ENCODE assay signal across 19 cellular contexts in the genomic region with DNA sequence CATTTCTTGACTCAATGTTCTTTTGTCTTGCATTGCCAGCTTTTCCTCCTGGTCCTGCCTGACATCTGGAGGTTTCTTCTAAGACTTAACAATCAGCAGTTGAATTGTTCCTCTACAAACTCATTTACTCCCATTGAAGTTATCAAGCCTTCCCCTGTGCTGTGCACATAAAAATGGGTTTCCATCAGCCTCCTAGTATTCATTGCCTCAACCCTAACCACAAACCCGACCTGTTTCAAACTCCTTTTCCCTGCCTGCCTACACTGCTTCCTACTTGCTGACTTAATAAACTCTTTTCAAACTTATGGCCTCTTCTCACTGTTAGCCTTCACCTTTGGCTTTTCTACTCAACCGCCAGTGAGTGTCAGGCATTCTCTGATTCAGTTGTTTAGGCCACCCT. TPM values are rescaled to one million over a fixed set of nuclear protein-coding genes. Genes with fewer than 3 reads are reported as not detected.
DNase-seq lines count a peak whose midpoint lies in the region; ATAC-seq, FAIRE-seq and TF ChIP-seq lines count a peak whose summit lies in the region.
"Had no signal": no experiment of that assay in that cellular context is flagged by ENCODE, and none has a peak within 500 bp of the region (broad histone marks: within the 10 kb centered on the region; RNA-seq: fewer than 3 reads in every experiment).

No MANE protein-coding gene starts in this region.

- no peak overlapping the region for H3K27ac Mint-ChIP-seq in activated CD4-positive, alpha-beta T cell treated with anti-CD3 and anti-CD28 coated beads for 36 hours
- H3K27ac Mint-ChIP-seq: CD14-positive monocyte; CD4-positive, alpha-beta memory T cell; GM23338 had no signal

- TF ChIP-seq CTCF in Loucy (conservative IDR thresholded peaks at IDR 0.05; ENCODE audit: low read length) (no peak), K562 (IDR thresholded peaks at IDR 0.05 in 2 of 3, conservative IDR thresholded peaks at IDR 0.05 in 1 of 3; ENCODE audit: insufficient read depth in 2 of 3, low read depth in 1 of 3, low read length in 3 of 3) (no peak)

- H3K4me1 ChIP-seq in Loucy (ENCODE audit: insufficient read depth, low read length, poor library complexity, severe bottlenecking) = peaks cover 94% of the 10 kb centered on the region
- no peaks in the 10 kb centered on the region; a peak in 1 of 5 replicates for H3K4me1 ChIP-seq in K562 (replicated peaks in 1 of 2; ENCODE audit: control insufficient read depth in 2 of 2, insufficient read depth in 2 of 2, low read length in 2 of 2)
- H3K4me1 ChIP-seq: BLaER1 had no signal

- H2AFZ ChIP-seq in Loucy (ENCODE audit: low read length) = no peak overlapping the region
- H2AFZ ChIP-seq in K562 (ENCODE audit: low read depth, low read length) = peak overlapping the region; percentile 14; the same call in 1 of the 2 replicates
- H2AFZ ChIP-seq: GM23338 had no signal

- DNase-seq in activated CD4-positive, alpha-beta T cell treated with anti-CD3 and anti-CD28 coated beads for 36 hours = no peak
- DNase-seq in activated CD4-positive, alpha-beta T cell treated with anti-CD3 and anti-CD28 coated beads, Interleukin-2, amount 50 U/mL, for 1 hour = no peak
- DNase-seq in GM19239 (ENCODE audit: insufficient read length, low spot score) (no peak), K562 (ENCODE audit: extremely low read depth in 1 of 4, low spot score in 3 of 4) (no peak), T1000 (lab: John Stamatoyannopoulos, UW) (no peak)
- DNase-seq: 8988T; CD4-positive, alpha-beta memory T cell; DMS153; DMS79; GF-D8; HCEC 1CT had no signal

- H3K27ac ChIP-seq in K562 (ENCODE audit: extremely low read depth, low read depth, low read length) = no peak overlapping the region
- H3K27ac ChIP-seq: BLaER1, HL-60 had no signal

- H3K4me3 Mint-ChIP-seq in activated CD4-positive, alpha-beta T cell treated with anti-CD3 and anti-CD28 coated beads for 36 hours = no peak overlapping the region
- H3K4me3 Mint-ChIP-seq: CD14-positive monocyte; CD4-positive, alpha-beta memory T cell; GM23338 had no signal

- no peaks in the 10 kb centered on the region for H3K36me3 Mint-ChIP-seq in activated CD4-positive, alpha-beta T cell treated with anti-CD3 and anti-CD28 coated beads for 36 hours (ENCODE audit: low read depth)
- H3K36me3 Mint-ChIP-seq: CD14-positive monocyte; CD4-positive, alpha-beta memory T cell had no signal

- TF ChIP-seq POLR2A in K562 (conservative IDR thresholded peaks at IDR 0.05) = no peak

- H3K4me3 ChIP-seq in Loucy (ENCODE audit: low read length, poor library complexity, severe bottlenecking) = peak overlapping the region; percentile 35
- no peak overlapping the region for H3K4me3 ChIP-seq in K562
- H3K4me3 ChIP-seq: BLaER1, GM23338 had no signal

- H3K4me1 Mint-ChIP-seq in activated CD4-positive, alpha-beta T cell treated with anti-CD3 and anti-CD28 coated beads for 36 hours = peaks cover 14% of the 10 kb centered on the region

- intact Hi-C loops in activated CD4-positive, alpha-beta T cell treated with anti-CD3 and anti-CD28 coated beads for 36 hours (cut with DNase I, micrococcal nuclease) = no loop called here
- intact Hi-C loops in K562 (cut with micrococcal nuclease) = no loop called here

- peaks cover 4% of the 10 kb centered on the region for H3K9me3 Mint-ChIP-seq in activated CD4-positive, alpha-beta T cell treated with anti-CD3 and anti-CD28 coated beads for 36 hours (ENCODE audit: low read depth)
- H3K9me3 Mint-ChIP-seq: CD4-positive, alpha-beta memory T cell; GM23338 had no signal

- H3K36me3 ChIP-seq in Loucy (ENCODE audit: insufficient read depth, low read length) (no peaks in the 10 kb centered on the region), K562 (ENCODE audit: control insufficient read depth, insufficient read depth, low read length) (no peaks in the 10 kb centered on the region)
- H3K36me3 ChIP-seq: BLaER1 had no signal

- H4K20me1 ChIP-seq in Loucy (ENCODE audit: insufficient read depth, low read length, poor library complexity, severe bottlenecking) (no peaks in the 10 kb centered on the region), K562 (replicated peaks; ENCODE audit: control insufficient read depth, insufficient read depth, low read length) (no peaks in the 10 kb centered on the region)
- H4K20me1 ChIP-seq: BLaER1 had no signal

- no peaks in the 10 kb centered on the region for H3K9me1 ChIP-seq in K562 (ENCODE audit: control insufficient read depth, insufficient read depth, low read length)

- no peaks in the 10 kb centered on the region for H3K9me2 ChIP-seq in Loucy (replicated peaks; ENCODE audit: low read depth, low read length)

- TF ChIP-seq EP300 in K562 (IDR thresholded peaks at IDR 0.05; ENCODE audit: low read length) = no peak

- WGBS in K562 (ENCODE audit: insufficient coverage, low coverage, missing lambda C conversion rate) = 17% methylated on average over 2 of the region's 2 CpGs

- no peaks in the 10 kb centered on the region for H3K27me3 ChIP-seq in Loucy (ENCODE audit: insufficient read depth, low read length, poor library complexity, severe bottlenecking)
- no peaks in the 10 kb centered on the region for H3K27me3 ChIP-seq in K562 (ENCODE audit: control insufficient read depth in 2 of 2, insufficient read depth in 2 of 2, low read length in 2 of 2)

- peaks cover 18% of the 10 kb centered on the region for H3K27me3 Mint-ChIP-seq in activated CD4-positive, alpha-beta T cell treated with anti-CD3 and anti-CD28 coated beads for 36 hours

- H3K4me2 ChIP-seq in Loucy (ENCODE audit: low read depth, low read length, poor library complexity, severe bottlenecking) (peak overlapping the region; percentile 75), K562 (ENCODE audit: insufficient read depth, low read length) (no peak overlapping the region)
- H3K4me2 ChIP-seq: BLaER1, GM23338 had no signal

- no peaks in the 10 kb centered on the region; the same call in 1 of the 2 replicates for H3K9me3 ChIP-seq in Loucy (ENCODE audit: insufficient read depth, low read depth, low read length)
- H3K9me3 ChIP-seq in K562 (replicated peaks; ENCODE audit: control insufficient read depth, insufficient read depth, low read depth, low read length) = no peaks in the 10 kb centered on the region
- H3K9me3 ChIP-seq: BLaER1 had no signal

- H3F3A ChIP-seq in Loucy (ENCODE audit: low read depth) = no peaks in the 10 kb centered on the region

- H3K79me2 ChIP-seq in Loucy (ENCODE audit: insufficient read depth, low read length) (peaks cover 99% of the 10 kb centered on the region), K562 (ENCODE audit: control insufficient read depth, insufficient read depth, low read length) (no peaks in the 10 kb centered on the region)

- POLR2A ChIA-PET in activated CD4-positive, alpha-beta T cell treated with anti-CD3 and anti-CD28 coated beads for 36 hours (lab: Charles Lee) = no interaction called here
- POLR2A ChIA-PET in K562 (lab: Yijun Ruan, JAX) = no interaction called here

- no peak for TF ChIP-seq RAD21 in K562 (CRISPR knock-in tag; conservative IDR thresholded peaks at IDR 0.05 in 1 of 2, IDR thresholded peaks at IDR 0.05 in 1 of 2)

- ATAC-seq in activated CD4-positive, alpha-beta T cell treated with anti-CD3 and anti-CD28 coated beads for 36 hours = peak; percentile 30
- peak; percentile 15; the same call in 2 of the 3 replicates for ATAC-seq in K562
- ATAC-seq in HG02759 (IDR thresholded peaks at IDR 0.05; ENCODE audit: unreplicated experiment) = no peak
- ATAC-seq in GM18517 (IDR thresholded peaks at IDR 0.05; ENCODE audit: unreplicated experiment) = no peak
- ATAC-seq: GM23338 had no signal

- no TSS peak for BruUV-seq in K562 (replicated peaks; lab: Mats Ljungman, UMichigan)

- in situ Hi-C loops in K562 (cut with MboI) = no loop called here

- H3K9ac ChIP-seq in Loucy (ENCODE audit: low read depth, low read length, poor library complexity, severe bottlenecking) (peak overlapping the region; percentile 71), K562 (ENCODE audit: insufficient read depth in 1 of 2, low read depth in 2 of 2, low read length in 2 of 2) (no peak overlapping the region)
- H3K9ac ChIP-seq: BLaER1 had no signal

- CTCF ChIA-PET in activated CD4-positive, alpha-beta T cell treated with anti-CD3 and anti-CD28 coated beads for 36 hours (lab: Charles Lee) = interaction anchor here (1.0 to 1.9 kb wide), 2 partner anchors 10 to 24 kb away, joined by 3 to 8 read pairs; no protein-coding TSS in a partner anchor
- CTCF ChIA-PET in K562 (lab: Yijun Ruan, JAX; ENCODE audit: low intra/inter-chr PET ratio) = no interaction called here

- FAIRE-seq in GM19239 (lab: Jason Lieb, UNC) (peak; percentile 8), K562 (lab: Jason Lieb, UNC) (no peak)
- FAIRE-seq: H54 had no signal

TF ChIP-seq in K562, 482 proteins besides CTCF, POLR2A, EP300 and RAD21 (continues in another document):
- no peak for TF ChIP-seq ZNF699 (CRISPR knock-in tag; IDR thresholded peaks at IDR 0.05; ENCODE audit: insufficient replicate concordance)
- TF ChIP-seq, protein P1, sequence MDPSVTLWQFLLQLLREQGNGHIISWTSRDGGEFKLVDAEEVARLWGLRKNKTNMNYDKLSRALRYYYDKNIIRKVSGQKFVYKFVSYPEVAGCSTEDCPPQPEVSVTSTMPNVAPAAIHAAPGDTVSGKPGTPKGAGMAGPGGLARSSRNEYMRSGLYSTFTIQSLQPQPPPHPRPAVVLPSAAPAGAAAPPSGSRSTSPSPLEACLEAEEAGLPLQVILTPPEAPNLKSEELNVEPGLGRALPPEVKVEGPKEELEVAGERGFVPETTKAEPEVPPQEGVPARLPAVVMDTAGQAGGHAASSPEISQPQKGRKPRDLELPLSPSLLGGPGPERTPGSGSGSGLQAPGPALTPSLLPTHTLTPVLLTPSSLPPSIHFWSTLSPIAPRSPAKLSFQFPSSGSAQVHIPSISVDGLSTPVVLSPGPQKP (CRISPR knock-in tag; IDR thresholded peaks at IDR 0.05) = no peak

RNA-seq across cellular contexts. Expression of a gene that starts 9.4 kb away (rescaled TPM):
- total RNA-seq in activated CD4-positive, alpha-beta T cell treated with anti-CD3 and anti-CD28 coated beads for 36 hours = 100 to 1,000 TPM; 118 to 135 TPM
- 85.3 and 114 TPM in 2 replicates for total RNA-seq in K562 (2011; cell fraction: chromatin; rRNA removed; ENCODE audit: low replicate concordance)
- 56.5 and 61.6 TPM in 2 replicates for total RNA-seq in K562 (2011; cell fraction: nucleolus; rRNA removed)
- total RNA-seq in K562 (2011; cell fraction: nucleoplasm; rRNA removed) = 58.1 and 77.3 TPM in 2 replicates
- total RNA-seq in K562 (2014; rRNA removed) (90.8 and 91.6 TPM in 2 replicates), K562 (2014; rRNA removed; fragmentation: Illumina TruSeq; extraction: Trizol) (77.8 and 81.9 TPM in 2 replicates), K562 (2015; rRNA removed; fragmentation: Illumina TruSeq; extraction: Trizol) (62.2 and 63.9 TPM in 2 replicates), K562 (2021) (97.9 and 109 TPM in 2 replicates)
- polyA plus RNA-seq in K562 (2011; rRNA removed) (37.2 and 39.0 TPM in 2 replicates), K562 (2014; fragmentation: Illumina TruSeq; extraction: Trizol) (37.1 and 44.4 TPM in 2 replicates), K562 (2014; fragmentation: Nextera tagmentation; extraction: Ambion mirVana) (10 to 100 TPM in 1 of 2 experiments, 1 to 10 TPM in 1; 7.6 to 15.0 TPM), K562 (2014; rRNA removed) (24.5 and 27.3 TPM in 2 replicates)
- polyA plus RNA-seq in K562 (2011; cell fraction: cytosol; rRNA removed) = 26.0 and 31.7 TPM in 2 replicates
- polyA plus RNA-seq in K562 (2011; cell fraction: nucleus; rRNA removed) = 39.8 and 46.6 TPM in 2 replicates
- polyA plus RNA-seq in K562 (2012) = 14.5 and 19.6 TPM in 2 replicates
- 108 and 112 TPM in 2 replicates for polyA minus RNA-seq in K562 (2011; rRNA and poly(A)+ RNA removed)
- 119 and 123 TPM in 2 replicates for polyA minus RNA-seq in K562 (2011; cell fraction: cytosol; rRNA and poly(A)+ RNA removed)
- polyA minus RNA-seq in K562 (2011; cell fraction: nucleus; rRNA and poly(A)+ RNA removed) = 84.6 and 94.7 TPM in 2 replicates

Comparison
In these comparisons a context has a peak if more than half of its experiments do, and no peak if none do; other contexts are left out.
1. ATAC-seq: peak in activated CD4-positive, alpha-beta T cell treated with anti-CD3 and anti-CD28 coated beads for 36 hours (single experiment) and K562 (single experiment); none in HG02759 (single experiment) and GM18517 (single experiment).